Comparison of ENCODE assay signal across 24 cellular contexts in genomic region chr15:26376243-26376642, GRCh38.
"Had no signal": no experiment of that assay in that cellular context is flagged by ENCODE, and none has a peak within 500 bp of the region (broad histone marks: within the 10 kb centered on the region; RNA-seq: fewer than 3 reads in every experiment).

No MANE protein-coding gene starts in this region.

- FAIRE-seq: RCC 7860 had no signal

- H3K4me1 Mint-ChIP-seq: activated naive CD4-positive, alpha-beta T cell treated with anti-CD3 and anti-CD28 coated beads, Interleukin-2, amount 50 U/mL, for 24 hours; central memory CD8-positive, alpha-beta T cell had no signal

- H3K4me3 Mint-ChIP-seq: activated CD8-positive, alpha-beta T cell treated with anti-CD3 and anti-CD28 coated beads, Interleukin-2, amount 10 ng/mL, durations not matched to agents 7 days and 5 days; activated naive CD4-positive, alpha-beta T cell treated with anti-CD3 and anti-CD28 coated beads, Interleukin-2, amount 50 U/mL, for 24 hours; central memory CD8-positive, alpha-beta T cell; T-helper 1 cell treated with Interleukin-12 subunit alpha and Interleukin-12 subunit beta and Interleukin-4 antibody, amounts not matched to agents 30 μg/mL and 1 μg/mL, for 36 hours had no signal

- H3K4me3 ChIP-seq: body of pancreas had no signal

- DNase-seq: activated CD4-positive, alpha-beta T cell treated with anti-CD3 and anti-CD28 coated beads for 48 hours; activated CD4-positive, alpha-beta T cell treated with anti-CD3 and anti-CD28 coated beads, Interleukin-2, amount 50 U/mL, for 4 hours; activated CD8-positive, alpha-beta memory T cell treated with anti-CD3 and anti-CD28 coated beads, Interleukin-2, amount 50 U/mL, for 48 hours; activated CD8-positive, alpha-beta T cell treated with anti-CD3 and anti-CD28 coated beads, Interleukin-2, amount 10 ng/mL, durations not matched to agents 7 days and 5 days; activated effector memory CD4-positive, alpha-beta T cell treated with Interleukin-2 at 50 U/mL for 16 hours; activated naive CD4-positive, alpha-beta T cell; activated T-cell treated with anti-CD3 and anti-CD28 coated beads, Interleukin-2, amount 50 U/mL, for 1 hour; aorta; body of pancreas; MM.1S; NCI-H1105; NCI-H1436; NCI-H1694 treated with DMSO at 0.1 percent for 48 hours; NCI-H2029 treated with DMSO at 0.1 percent for 48 hours; NCI-H345; NCI-H510A; NCI-H526 treated with DMSO at 0.1 percent for 48 hours; PC-3; SHP77 treated with DMSO at 0.1 percent for 48 hours had no signal

- ATAC-seq: activated CD4-positive, CD25-positive, alpha-beta regulatory T cell treated with anti-CD3 and anti-CD28 coated beads, Interleukin-2, amount 50 U/mL, for 24 hours; activated CD8-positive, alpha-beta T cell treated with anti-CD3 and anti-CD28 coated beads, Interleukin-2, amount 10 ng/mL, durations not matched to agents 7 days and 5 days; body of pancreas; PC-3 had no signal

- H3K27me3 Mint-ChIP-seq: central memory CD8-positive, alpha-beta T cell had no signal

- H3K27ac Mint-ChIP-seq: activated CD8-positive, alpha-beta T cell treated with anti-CD3 and anti-CD28 coated beads, Interleukin-2, amount 10 ng/mL, durations not matched to agents 7 days and 5 days; activated naive CD4-positive, alpha-beta T cell treated with anti-CD3 and anti-CD28 coated beads, Interleukin-2, amount 50 U/mL, for 24 hours; T-helper 1 cell treated with Interleukin-12 subunit alpha and Interleukin-12 subunit beta and Interleukin-4 antibody, amounts not matched to agents 30 μg/mL and 1 μg/mL, for 36 hours had no signal

- H3K27me3 ChIP-seq: body of pancreas had no signal

- H3K36me3 Mint-ChIP-seq: activated naive CD4-positive, alpha-beta T cell treated with anti-CD3 and anti-CD28 coated beads, Interleukin-2, amount 50 U/mL, for 24 hours had no signal
